ENCODE assay signal across 1 cellular context in genomic region chr1:16921391-16922185, GRCh38.
TF ChIP-seq lines count a peak whose summit lies in the region.

CROCC (plus strand) TSS chr1:16921931; CDS start chr1:16922019, 88 bp downstream.

TF ChIP-seq in HepG2, 621 proteins besides CTCF, POLR2A, EP300 and RAD21 (continued from another document):
- TF ChIP-seq ZNF318 (CRISPR knock-in tag; IDR thresholded peaks at IDR 0.05) (no peak), NR2F6 (IDR thresholded peaks at IDR 0.05) (0 out of 2 replicates have a peak, but pooled peaks have one; percentile 35), NR2F6 (CRISPR knock-in tag; IDR thresholded peaks at IDR 0.05) (0 out of 2 replicates have a peak, but pooled peaks have one; percentile 26), ZNF687 (CRISPR knock-in tag; IDR thresholded peaks at IDR 0.05) (peak; percentile 7; the same call in 1 of the 2 replicates), ZMYM3 (CRISPR knock-in tag; IDR thresholded peaks at IDR 0.05) (peak; percentile 51; the same call in 1 of the 2 replicates), JUND (CRISPR knock-in tag; IDR thresholded peaks at IDR 0.05) (no peak), PITX1 (CRISPR knock-in tag; IDR thresholded peaks at IDR 0.05) (no peak), ZNF790 (CRISPR knock-in tag; IDR thresholded peaks at IDR 0.05; ENCODE audit: borderline replicate concordance) (no peak), TRIM24 (CRISPR knock-in tag; IDR thresholded peaks at IDR 0.05) (no peak), NRL (CRISPR knock-in tag; IDR thresholded peaks at IDR 0.05; ENCODE audit: borderline replicate concordance) (no peak), ZBTB46 (CRISPR knock-in tag; IDR thresholded peaks at IDR 0.05; ENCODE audit: borderline replicate concordance) (no peak), MNT (IDR thresholded peaks at IDR 0.05) (peak; percentile 55)
